In genomic region chr16:75042423-75043174, GRCh38 we compare ENCODE assay signal across 9 cellular contexts. TPM values are rescaled to one million over a fixed set of nuclear protein-coding genes. Genes with fewer than 3 reads are reported as not detected.
DNase-seq lines count a peak whose midpoint lies in the region; ATAC-seq and TF ChIP-seq lines count a peak whose summit lies in the region.
"Had no signal": no experiment of that assay in that cellular context is flagged by ENCODE, and none has a peak within 500 bp of the region (broad histone marks: within the 10 kb centered on the region; RNA-seq: fewer than 3 reads in every experiment).

No MANE protein-coding gene starts in this region.

- peaks cover 13% of the 10 kb centered on the region for H3K36me3 Mint-ChIP-seq in WTC11
- peaks cover 0 to 4% of the 10 kb centered on the region in 2 donors for H3K36me3 Mint-ChIP-seq in CD4-positive, alpha-beta memory T cell
- H3K36me3 Mint-ChIP-seq in neural progenitor cell = peaks cover 32% of the 10 kb centered on the region

- H4K91ac ChIP-seq in trophoblast cell (ENCODE audit: low read depth, low read length) = no peak overlapping the region

- H3K9me3 ChIP-seq in trophoblast cell (ENCODE audit: insufficient read depth, low read depth, low read length) (peaks cover 1% of the 10 kb centered on the region), neural progenitor cell (ENCODE audit: low read depth) (no peaks in the 10 kb centered on the region)
- H3K9me3 ChIP-seq in CD4-positive, alpha-beta memory T cell (ENCODE audit: control insufficient read depth in 1 of 2, low read length in 2 of 2) = no peaks in the 10 kb centered on the region

- H3K9me3 Mint-ChIP-seq in WTC11 (peaks cover 8% of the 10 kb centered on the region), neural progenitor cell (peaks cover 25% of the 10 kb centered on the region)
- peaks cover 0 to 4% (median under 1%) of the 10 kb centered on the region in 8 donors for H3K9me3 Mint-ChIP-seq in CD4-positive, alpha-beta memory T cell

- TF ChIP-seq CTCF in WTC11 (IDR thresholded peaks at IDR 0.05) (no peak), neural progenitor cell (IDR thresholded peaks at IDR 0.05) (no peak)

- H4K12ac ChIP-seq in trophoblast cell (ENCODE audit: low read depth, low read length) = no peak overlapping the region

- ATAC-seq in GM18502 (IDR thresholded peaks at IDR 0.05; ENCODE audit: poor library complexity, unreplicated experiment) (peak; percentile 37), HG03064 (IDR thresholded peaks at IDR 0.05; ENCODE audit: low read depth, unreplicated experiment) (peak; percentile 21), WTC11 (no peak)

- CTCF ChIA-PET in WTC11 (lab: Charles Lee) = interaction anchor here (1.0 to 1.1 kb wide), 3 partner anchors 20 to 69 kb away, joined by 3 to 4 read pairs (median 3); no protein-coding TSS in a partner anchor
- CTCF ChIA-PET in CD4-positive, alpha-beta memory T cell (lab: Charles Lee; ENCODE audit: partially characterized antibody) = interaction anchor here (1.2 kb wide), 1 partner anchor 69 kb away, joined by 3 read pairs; no protein-coding TSS in a partner anchor

- no peak overlapping the region for H2AK5ac ChIP-seq in trophoblast cell (ENCODE audit: low read length)

- peak overlapping the region; percentile 9 for H3K4ac ChIP-seq in trophoblast cell (ENCODE audit: low read depth, low read length)

- H3K79me2 ChIP-seq in trophoblast cell (ENCODE audit: control insufficient read depth, insufficient read depth, low read length, poor library complexity) = peaks cover 2% of the 10 kb centered on the region
- H3K79me2 ChIP-seq in neural progenitor cell (ENCODE audit: low read depth) = peaks cover 99% of the 10 kb centered on the region

- no peak overlapping the region for H4K8ac ChIP-seq in trophoblast cell (ENCODE audit: low read depth, low read length)

- peaks cover 0 to 3% of the 10 kb centered on the region in 2 experiments for H3K4me1 ChIP-seq in trophoblast cell (ENCODE audit: control insufficient read depth in 1 of 2, insufficient read depth in 2 of 2, low read length in 2 of 2)
- H3K4me1 ChIP-seq in CD4-positive, alpha-beta memory T cell (ENCODE audit: insufficient read depth, low read length) = peaks cover 8% of the 10 kb centered on the region
- H3K4me1 ChIP-seq in neural progenitor cell = no peaks in the 10 kb centered on the region

- H3K27ac Mint-ChIP-seq in WTC11 (peak overlapping the region; percentile 3; the same call in 1 of the 2 replicates), neural progenitor cell (no peak overlapping the region)
- H3K27ac Mint-ChIP-seq in CD4-positive, alpha-beta memory T cell = no peak overlapping the region

- DNase-seq in WTC11 (ENCODE audit: low spot score) (no peak), trophoblast cell (no peak), neural progenitor cell (ENCODE audit: low spot score) (no peak)
- no peak for DNase-seq in activated naive CD4-positive, alpha-beta T cell treated with anti-CD3 and anti-CD28 coated beads, Interleukin-2, amount 50 U/mL, for 16 hours
- DNase-seq in CD4-positive, alpha-beta memory T cell = no peak
- no peak for DNase-seq in stimulated activated CD4-positive, alpha-beta T cell treated with anti-CD3 and anti-CD28 coated beads, Interleukin-4, amount 100 ng/mL, for 1 hour
- DNase-seq: small intestine had no signal

- H3K4me1 Mint-ChIP-seq in WTC11 (peaks cover 9% of the 10 kb centered on the region), neural progenitor cell (peaks cover 6% of the 10 kb centered on the region)
- peaks cover 0 to 13% (median 9%) of the 10 kb centered on the region in 4 donors for H3K4me1 Mint-ChIP-seq in CD4-positive, alpha-beta memory T cell

- intact Hi-C loops in CD4-positive, alpha-beta memory T cell (cut with micrococcal nuclease) = no loop called here

- no peak overlapping the region for H3K4me3 ChIP-seq in trophoblast cell (ENCODE audit: low read depth, low read length)
- no peak overlapping the region for H3K4me3 ChIP-seq in CD4-positive, alpha-beta memory T cell (ENCODE audit: low read length in 2 of 2)
- H3K4me3 ChIP-seq in neural progenitor cell = no peak overlapping the region

- no peak overlapping the region for H2BK120ac ChIP-seq in trophoblast cell (ENCODE audit: insufficient read depth, low read length, poor library complexity)

- H3K79me1 ChIP-seq in trophoblast cell (ENCODE audit: low read length) = no peaks in the 10 kb centered on the region

- POLR2A ChIA-PET in WTC11 (lab: Charles Lee) = no interaction called here
- POLR2A ChIA-PET in CD4-positive, alpha-beta memory T cell (lab: Charles Lee; ENCODE audit: partially characterized antibody) = no interaction called here

- no peaks in the 10 kb centered on the region for H3K36me3 ChIP-seq in trophoblast cell (ENCODE audit: control insufficient read depth in 1 of 2, insufficient read depth in 2 of 2, low read length in 2 of 2)
- no peaks in the 10 kb centered on the region for H3K36me3 ChIP-seq in CD4-positive, alpha-beta memory T cell (ENCODE audit: insufficient read depth, low read length)
- peaks cover 3% of the 10 kb centered on the region for H3K36me3 ChIP-seq in neural progenitor cell

- no peak overlapping the region for H3K4me2 ChIP-seq in trophoblast cell (ENCODE audit: low read length)
- no peak overlapping the region for H3K4me2 ChIP-seq in neural progenitor cell

- no CpG with 5 or more reads among the region's 8 CpGs for WGBS in trophoblast cell (ENCODE audit: extremely low coverage, insufficient coverage, insufficient read length)

- no peak overlapping the region for H3K4me3 Mint-ChIP-seq in WTC11
- H3K4me3 Mint-ChIP-seq in CD4-positive, alpha-beta memory T cell = no peak overlapping the region
- no peak overlapping the region for H3K4me3 Mint-ChIP-seq in neural progenitor cell

- peak overlapping the region; percentile 61 for H3K18ac ChIP-seq in trophoblast cell (ENCODE audit: low read length)

- H3K9ac ChIP-seq in trophoblast cell (ENCODE audit: low read length) (no peak overlapping the region), neural progenitor cell (no peak overlapping the region)

- no peaks in the 10 kb centered on the region for H3F3A ChIP-seq in neural progenitor cell (ENCODE audit: low read depth)

- H2BK12ac ChIP-seq in trophoblast cell (ENCODE audit: low read length) = no peak overlapping the region

- no peaks in the 10 kb centered on the region for H3K27me3 ChIP-seq in trophoblast cell (ENCODE audit: insufficient read depth, low read length)
- no peaks in the 10 kb centered on the region for H3K27me3 ChIP-seq in CD4-positive, alpha-beta memory T cell (ENCODE audit: insufficient read depth, low read length)
- no peaks in the 10 kb centered on the region for H3K27me3 ChIP-seq in neural progenitor cell

- H2AFZ ChIP-seq in trophoblast cell (ENCODE audit: insufficient read depth, low read length, poor library complexity) (no peak overlapping the region), neural progenitor cell (replicated peaks) (no peak overlapping the region)

- H3K27ac ChIP-seq in trophoblast cell (ENCODE audit: low read depth, low read length) (no peak overlapping the region), neural progenitor cell (no peak overlapping the region)
- no peak overlapping the region for H3K27ac ChIP-seq in CD4-positive, alpha-beta memory T cell (ENCODE audit: low read depth, low read length)

- H3K27me3 Mint-ChIP-seq in WTC11 (ENCODE audit: low read depth) = no peaks in the 10 kb centered on the region
- H3K27me3 Mint-ChIP-seq in CD4-positive, alpha-beta memory T cell = no peaks in the 10 kb centered on the region
- peaks cover 2% of the 10 kb centered on the region for H3K27me3 Mint-ChIP-seq in neural progenitor cell (ENCODE audit: insufficient read depth, low read depth)

- H4K20me1 ChIP-seq in neural progenitor cell (ENCODE audit: low read depth) = peaks cover 14% of the 10 kb centered on the region

- H3K14ac ChIP-seq in trophoblast cell (ENCODE audit: low read length) = no peak overlapping the region

- H3K23ac ChIP-seq in trophoblast cell (ENCODE audit: low read length) = no peak overlapping the region

- H2BK5ac ChIP-seq in trophoblast cell (ENCODE audit: low read depth, low read length, poor library complexity) = no peak overlapping the region

TF ChIP-seq in WTC11, 78 proteins besides CTCF, POLR2A, EP300 and RAD21 (continues in another document):
- TF ChIP-seq GTF2I (CRISPR knock-in tag; conservative IDR thresholded peaks at IDR 0.05) (no peak), IRF2 (CRISPR knock-in tag; IDR thresholded peaks at IDR 0.05; ENCODE audit: borderline replicate concordance, low read depth) (no peak), SMAD4 (CRISPR knock-in tag; IDR thresholded peaks at IDR 0.05) (no peak), JAZF1 (CRISPR knock-in tag; IDR thresholded peaks at IDR 0.05) (no peak), E2F4 (CRISPR knock-in tag; IDR thresholded peaks at IDR 0.05; ENCODE audit: borderline replicate concordance, low read depth) (no peak)

RNA-seq across cellular contexts. Expression of gene ZNRF1, which starts 43.8 kb away (rescaled TPM):
- total RNA-seq in WTC11 (2021) = 44.3 to 47.6 TPM (median 46.5 TPM) in 3 replicates
- polyA plus RNA-seq in trophoblast cell (2013) = 45.7 and 47.3 TPM in 2 replicates
- 1 to 10 TPM; 6.0 to 6.2 TPM for total RNA-seq in CD4-positive, alpha-beta memory T cell
- polyA plus RNA-seq in CD4-positive, alpha-beta memory T cell = 1 to 10 TPM; 3.4 to 9.5 TPM
- total RNA-seq in neural progenitor cell (ENCODE audit: low replicate concordance) = 9.3 and 26.3 TPM in 2 replicates

RNA-seq across cellular contexts. Expression of gene WDR59, which starts 57.7 kb away (rescaled TPM):
- total RNA-seq in WTC11 (2021) = 100 to 111 TPM (median 102 TPM) in 3 replicates
- polyA plus RNA-seq in trophoblast cell (2013) = 33.8 and 36.1 TPM in 2 replicates
- 100 to 1,000 TPM; 116 to 127 TPM for total RNA-seq in CD4-positive, alpha-beta memory T cell
- 10 to 100 TPM; 11.0 to 20.5 TPM for polyA plus RNA-seq in CD4-positive, alpha-beta memory T cell
- 38.4 and 64.0 TPM in 2 replicates for total RNA-seq in neural progenitor cell (ENCODE audit: low replicate concordance)
